In genomic region chr3:136070334-136070733, GRCh38 we compare ENCODE assay signal across 11 cellular contexts.
A peak's percentile ranks its signal among the peaks of the same experiment; 100 is the strongest.
DNase-seq lines count a peak whose midpoint lies in the region; ATAC-seq, FAIRE-seq and TF ChIP-seq lines count a peak whose summit lies in the region.
"Had no signal": no experiment of that assay in that cellular context is flagged by ENCODE, and none has a peak within 500 bp of the region (broad histone marks: within the 10 kb centered on the region; RNA-seq: fewer than 3 reads in every experiment).

No MANE protein-coding gene starts in this region.

- H4K20me1 ChIP-seq in H9 (ENCODE audit: control insufficient read depth, insufficient read depth, insufficient read length), result no peaks in the 10 kb centered on the region

- H3K36me3 ChIP-seq in SJSA1 (peaks cover 3% of the 10 kb centered on the region), sigmoid colon (peaks cover 0 to 15% (median 2%) of the 10 kb centered on the region in 4 donors)

- no peaks in the 10 kb centered on the region for H3K27me3 ChIP-seq in SJSA1 (replicated peaks)
- no peaks in the 10 kb centered on the region for H3K27me3 ChIP-seq in sigmoid colon
- no peaks in the 10 kb centered on the region for H3K27me3 ChIP-seq in H9 (ENCODE audit: insufficient read depth, low read length)
- H3K27me3 ChIP-seq: left lung had no signal

- H2AK5ac ChIP-seq in H9 (ENCODE audit: insufficient read length, low read length), result no peak overlapping the region

- H3K18ac ChIP-seq in H9 (ENCODE audit: insufficient read length, low read depth, low read length), result no peak overlapping the region

- H4K91ac ChIP-seq in H9 (ENCODE audit: insufficient read length, low read depth, low read length), result no peak overlapping the region

- H3K79me1 ChIP-seq in H9 (ENCODE audit: insufficient read depth, low read depth, low read length, poor library complexity, severe bottlenecking), result no peaks in the 10 kb centered on the region

- TF ChIP-seq CTCF in sigmoid colon (IDR thresholded peaks at IDR 0.05), result no peak
- no peak for TF ChIP-seq CTCF in H9 (conservative IDR thresholded peaks at IDR 0.05)

- H3K27ac ChIP-seq in SJSA1, result peak overlapping the region; percentile 84
- peak overlapping the region; percentile 43 to 80 (median 72) for H3K27ac ChIP-seq in sigmoid colon
- H3K27ac ChIP-seq in H9 (ENCODE audit: insufficient read length, low read depth, low read length), result no peak overlapping the region

- H3K79me2 ChIP-seq in H9 (ENCODE audit: insufficient read depth, low read length), result no peaks in the 10 kb centered on the region

- H3K27me3 Mint-ChIP-seq in H9 (ENCODE audit: low read depth), result no peaks in the 10 kb centered on the region

- no peak overlapping the region for H2BK20ac ChIP-seq in H9 (ENCODE audit: low read depth, low read length, poor library complexity, severe bottlenecking)

- no peaks in the 10 kb centered on the region for H3K23me2 ChIP-seq in H9 (ENCODE audit: insufficient read length, low read depth, low read length, poor library complexity, severe bottlenecking)

- FAIRE-seq in frontal cortex (lab: Jason Lieb, UNC), result no peak

- no peak for TF ChIP-seq POLR2A in sigmoid colon (IDR thresholded peaks at IDR 0.05)

- ATAC-seq in GM21447 (IDR thresholded peaks at IDR 0.05; ENCODE audit: unreplicated experiment), result no peak
- ATAC-seq: left lung had no signal

- no peak overlapping the region for H3K56ac ChIP-seq in H9 (ENCODE audit: insufficient read length, low read depth, low read length)

- H3T11ph ChIP-seq in H9 (ENCODE audit: low read length), result no peak overlapping the region

- WGBS in sigmoid colon, 2 donors, result 70 to 71% methylated on average over 3 of the region's 3 CpGs
- WGBS in H9 (ENCODE audit: extremely low coverage, insufficient read length, low lambda C conversion rate), result no CpG with 5 or more reads among the region's 3 CpGs

- H4K8ac ChIP-seq in H9 (replicated peaks; ENCODE audit: insufficient read length, low read depth, low read length), result no peak overlapping the region

- peaks cover under 1 to 1% of the 10 kb centered on the region in 2 experiments; a peak in 3 of 4 replicates for H3K4me1 Mint-ChIP-seq in H9

- no peak overlapping the region for H3K27ac Mint-ChIP-seq in H9

- no peak overlapping the region for H2BK15ac ChIP-seq in H9 (ENCODE audit: low read depth, low read length)

- H2BK5ac ChIP-seq in H9 (ENCODE audit: insufficient read length, low read length), result no peak overlapping the region

- H2BK120ac ChIP-seq in H9 (ENCODE audit: low read depth, low read length, poor library complexity, severe bottlenecking), result no peak overlapping the region

- intact Hi-C loops in sigmoid colon (cut with DNase I), result loop anchor here (5.0 to 10.0 kb wide), 2 partner anchors 274 to 682 kb away; partner anchors contain the start of gene STAG1

- H3K4me1 ChIP-seq in SJSA1 (replicated peaks) (peaks cover 46% of the 10 kb centered on the region), sigmoid colon (peaks cover 0 to 33% (median 15%) of the 10 kb centered on the region in 4 donors), H9 (ENCODE audit: insufficient read depth, low read length) (no peaks in the 10 kb centered on the region)

- no peak overlapping the region for H3K4me3 ChIP-seq in SJSA1
- no peak overlapping the region for H3K4me3 ChIP-seq in sigmoid colon
- H3K4me3 ChIP-seq: left lung had no signal

- no peak overlapping the region for H3K4ac ChIP-seq in H9 (ENCODE audit: low read depth, low read length)

- H3K4me2 ChIP-seq in H9 (ENCODE audit: insufficient read depth, insufficient read length, low read length), result no peak overlapping the region

- no peak for TF ChIP-seq EP300 in sigmoid colon (IDR thresholded peaks at IDR 0.05)

- H2BK12ac ChIP-seq in H9 (ENCODE audit: insufficient read length, low read depth, low read length), result no peak overlapping the region

- no peak overlapping the region for H3K9ac ChIP-seq in H9 (ENCODE audit: extremely low read depth, insufficient read length, low read length)

- H4K5ac ChIP-seq in H9 (ENCODE audit: insufficient read length, low read depth, low read length), result no peak overlapping the region

- no peak overlapping the region for H3K23ac ChIP-seq in H9 (ENCODE audit: insufficient read length, low read depth, low read length)

- H2AFZ ChIP-seq in H9 (ENCODE audit: low read length), result no peak overlapping the region

- H3K4me3 Mint-ChIP-seq in H9, result no peak overlapping the region

- H3K9me3 Mint-ChIP-seq in H9, result no peaks in the 10 kb centered on the region

- no peaks in the 10 kb centered on the region for H3K9me3 ChIP-seq in SJSA1 (replicated peaks)
- no peaks in the 10 kb centered on the region for H3K9me3 ChIP-seq in sigmoid colon
- no peaks in the 10 kb centered on the region for H3K9me3 ChIP-seq in H9 (ENCODE audit: control insufficient read depth, low read depth, low read length)
- H3K9me3 ChIP-seq: left lung had no signal

- H3K14ac ChIP-seq in H9 (ENCODE audit: insufficient read depth, low read length), result no peak overlapping the region

- peak; percentile 72 for DNase-seq in GM04504 (ENCODE audit: low read depth)
- DNase-seq in SJSA1 (ENCODE audit: low read depth in 1 of 2, low spot score in 2 of 2), result peak; percentile 66 to 71
- peak; percentile 66 for DNase-seq in fibroblast of peridontal ligament (ENCODE audit: extremely low read depth)
- no peak for DNase-seq in sigmoid colon
- DNase-seq in NCI-H2029 treated with DMSO at 0.1 percent for 48 hours (lab: John Stamatoyannopoulos, UW), result no peak
- no peak for DNase-seq in H9
- no peak for DNase-seq in frontal cortex (ENCODE audit: low spot score in 2 of 2)
- DNase-seq: effector memory CD4-positive, alpha-beta T cell; left lung; retina had no signal

- H3K36me3 Mint-ChIP-seq in H9 (ENCODE audit: insufficient read depth in 1 of 3, low read depth in 3 of 3), result peaks cover 0 to 18% (median 5%) of the 10 kb centered on the region in 3 experiments; a peak in 5 of 7 replicates

Comparison
In these comparisons a context has a peak if more than half of its experiments do, and no peak if none do; other contexts are left out.
1. DNase-seq: peak in GM04504 (single experiment), SJSA1 (2 of 2) and fibroblast of peridontal ligament (single experiment); none in sigmoid colon (single experiment), NCI-H2029 treated with DMSO at 0.1 percent for 48 hours (single experiment), H9 (single experiment) and frontal cortex (0 of 2).